ENCODE assay signal across 10 cellular contexts in the genomic region with DNA sequence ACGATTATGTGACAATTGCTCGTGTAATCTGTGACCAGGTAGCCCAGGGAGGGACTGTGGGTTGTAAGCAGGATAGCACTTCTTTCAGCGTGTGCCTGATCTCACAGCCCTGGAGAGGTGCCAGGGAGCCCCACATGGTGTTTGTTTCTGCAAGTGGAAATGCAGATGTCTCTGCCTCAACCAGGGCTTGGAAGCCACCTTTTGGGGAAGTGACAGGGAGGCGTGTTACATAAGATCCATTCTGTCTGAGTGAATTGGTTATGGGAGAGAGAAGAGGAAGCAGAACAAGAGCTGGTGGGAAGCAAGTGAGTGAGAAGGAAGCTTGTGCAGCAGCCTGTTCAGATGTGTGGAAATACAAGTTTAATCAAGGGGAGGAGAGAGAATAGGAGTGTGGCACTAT.
A peak's percentile ranks its signal among the peaks of the same experiment; 100 is the strongest.
DNase-seq lines count a peak whose midpoint lies in the region; ATAC-seq and TF ChIP-seq lines count a peak whose summit lies in the region.
"Had no signal": no experiment of that assay in that cellular context is flagged by ENCODE, and none has a peak within 500 bp of the region (broad histone marks: within the 10 kb centered on the region; RNA-seq: fewer than 3 reads in every experiment).

No MANE protein-coding gene starts in this region.

- no peaks in the 10 kb centered on the region for H3K36me3 Mint-ChIP-seq in activated naive CD8-positive, alpha-beta T cell treated with anti-CD3 and anti-CD28 coated beads, Interleukin-2, amount 10 ng/mL, durations not matched to agents 7 days and 5 days
- no peaks in the 10 kb centered on the region for H3K36me3 Mint-ChIP-seq in activated naive CD8-positive, alpha-beta T cell treated with anti-CD3 and anti-CD28 coated beads, Interleukin-2, amount 50 U/mL, for 24 hours (ENCODE audit: low read depth)

- no peak for TF ChIP-seq CTCF in lung (IDR thresholded peaks at IDR 0.05; ENCODE audit: control extremely low read depth, extremely low read depth)
- no peak for TF ChIP-seq CTCF in osteoblast (IDR thresholded peaks at IDR 0.05; ENCODE audit: extremely low read depth, low read depth, low read length)
- no peak for TF ChIP-seq CTCF in foreskin keratinocyte (conservative IDR thresholded peaks at IDR 0.05)

- H3K4me3 ChIP-seq in lung, result no peak overlapping the region
- no peak overlapping the region for H3K4me3 ChIP-seq in aorta (ENCODE audit: low read length in 2 of 2)
- no peak overlapping the region for H3K4me3 ChIP-seq in osteoblast (ENCODE audit: insufficient read depth, low read length)

- no peak overlapping the region for H3K4me3 Mint-ChIP-seq in activated naive CD8-positive, alpha-beta T cell treated with anti-CD3 and anti-CD28 coated beads, Interleukin-2, amount 10 ng/mL, durations not matched to agents 7 days and 5 days
- no peak overlapping the region for H3K4me3 Mint-ChIP-seq in activated naive CD8-positive, alpha-beta T cell treated with anti-CD3 and anti-CD28 coated beads, Interleukin-2, amount 50 U/mL, for 24 hours

- POLR2A ChIA-PET in activated naive CD8-positive, alpha-beta T cell treated with anti-CD3 and anti-CD28 coated beads, Interleukin-2, amount 10 ng/mL, durations not matched to agents 7 days and 5 days (lab: Charles Lee), result no interaction called here

- H3K27me3 Mint-ChIP-seq in activated naive CD8-positive, alpha-beta T cell treated with anti-CD3 and anti-CD28 coated beads, Interleukin-2, amount 10 ng/mL, durations not matched to agents 7 days and 5 days, result peaks cover 2% of the 10 kb centered on the region
- no peaks in the 10 kb centered on the region for H3K27me3 Mint-ChIP-seq in activated naive CD8-positive, alpha-beta T cell treated with anti-CD3 and anti-CD28 coated beads, Interleukin-2, amount 50 U/mL, for 24 hours

- no peaks in the 10 kb centered on the region for H3K79me2 ChIP-seq in osteoblast (ENCODE audit: insufficient read depth, low read length)

- 10 to 24% methylated on average over 4 of the region's 4 CpGs for WGBS in lung, 2 donors
- 39 to 40% methylated on average over 4 of the region's 4 CpGs for WGBS in aorta, 2 donors

- no peaks in the 10 kb centered on the region for H3K27me3 ChIP-seq in lung (ENCODE audit: control insufficient read depth, insufficient read depth)
- no peaks in the 10 kb centered on the region for H3K27me3 ChIP-seq in aorta (ENCODE audit: control insufficient read depth in 1 of 2, insufficient read depth in 2 of 2, low read length in 1 of 2)
- H3K27me3 ChIP-seq in osteoblast (ENCODE audit: insufficient read depth, low read length), result peaks cover 5% of the 10 kb centered on the region
- H3K27me3 ChIP-seq in foreskin keratinocyte, result peaks cover 2% of the 10 kb centered on the region

- H3K4me1 ChIP-seq in lung (ENCODE audit: control insufficient read depth in 2 of 2, insufficient read depth in 2 of 2, low read length in 2 of 2) (no peaks in the 10 kb centered on the region), aorta (ENCODE audit: control insufficient read depth in 1 of 2, insufficient read depth in 2 of 2, low read length in 2 of 2) (no peaks in the 10 kb centered on the region), osteoblast (ENCODE audit: insufficient read depth, low read length) (no peaks in the 10 kb centered on the region), foreskin keratinocyte (no peaks in the 10 kb centered on the region)

- H3K27ac Mint-ChIP-seq in activated naive CD8-positive, alpha-beta T cell treated with anti-CD3 and anti-CD28 coated beads, Interleukin-2, amount 10 ng/mL, durations not matched to agents 7 days and 5 days, result peak overlapping the region; percentile 35
- H3K27ac Mint-ChIP-seq in activated naive CD8-positive, alpha-beta T cell treated with anti-CD3 and anti-CD28 coated beads, Interleukin-2, amount 50 U/mL, for 24 hours, result no peak overlapping the region

- DNase-seq in activated naive CD8-positive, alpha-beta T cell treated with anti-CD3 and anti-CD28 coated beads, Interleukin-2, amount 10 ng/mL, durations not matched to agents 7 days and 5 days, result no peak
- DNase-seq in activated naive CD8-positive, alpha-beta T cell treated with anti-CD3 and anti-CD28 coated beads, Interleukin-2, amount 50 U/mL, for 24 hours, result no peak
- DNase-seq in amygdala (lab: John Stamatoyannopoulos, UW) (peak in 49 of 56 donors; percentile 4 to 87 (median 47)), lung (ENCODE audit: low spot score) (peak; percentile 52), aorta (peak in 1 of 2 donors; percentile 89), osteoblast (ENCODE audit: insufficient read length, low spot score, missing footprints) (no peak), foreskin keratinocyte (no peak)
- DNase-seq in effector CD4-positive, alpha-beta T cell, result no peak
- DNase-seq: activated effector memory CD4-positive, alpha-beta T cell treated with Interleukin-2 at 50 U/mL for 16 hours; kidney glomerular epithelial cell had no signal

- no peak overlapping the region for H2AFZ ChIP-seq in osteoblast (ENCODE audit: low read length)

- H3K27ac ChIP-seq in lung (ENCODE audit: low read depth in 1 of 2, low read length in 1 of 2), result no peak overlapping the region
- no peak overlapping the region for H3K27ac ChIP-seq in aorta (ENCODE audit: low read depth in 1 of 2, low read length in 2 of 2)
- H3K27ac ChIP-seq in osteoblast (ENCODE audit: low read depth, low read length), result no peak overlapping the region
- H3K27ac ChIP-seq in foreskin keratinocyte, result no peak overlapping the region

- no peak overlapping the region for H3K4me2 ChIP-seq in osteoblast (ENCODE audit: insufficient read depth, low read length)

- peaks cover 3% of the 10 kb centered on the region for H3K4me1 Mint-ChIP-seq in activated naive CD8-positive, alpha-beta T cell treated with anti-CD3 and anti-CD28 coated beads, Interleukin-2, amount 10 ng/mL, durations not matched to agents 7 days and 5 days
- peaks cover 7% of the 10 kb centered on the region for H3K4me1 Mint-ChIP-seq in activated naive CD8-positive, alpha-beta T cell treated with anti-CD3 and anti-CD28 coated beads, Interleukin-2, amount 50 U/mL, for 24 hours

- no peaks in the 10 kb centered on the region for H4K20me1 ChIP-seq in osteoblast (ENCODE audit: insufficient read depth, low read length)

- ATAC-seq in activated naive CD8-positive, alpha-beta T cell treated with anti-CD3 and anti-CD28 coated beads, Interleukin-2, amount 10 ng/mL, durations not matched to agents 7 days and 5 days (ENCODE audit: low read depth), result no peak
- ATAC-seq in activated naive CD8-positive, alpha-beta T cell treated with anti-CD3 and anti-CD28 coated beads, Interleukin-2, amount 50 U/mL, for 24 hours, result no peak
- peak; percentile 70 for ATAC-seq in lung (ENCODE audit: insufficient read depth, low FRiP score)
- peak; percentile 34 for ATAC-seq in aorta (ENCODE audit: low FRiP score)
- ATAC-seq in foreskin keratinocyte, result no peak

- H3K9me3 ChIP-seq in lung (ENCODE audit: control insufficient read depth in 2 of 2, insufficient read depth in 1 of 2, low read length in 1 of 2), result peaks cover 0 to 6% of the 10 kb centered on the region in 2 donors
- H3K9me3 ChIP-seq in aorta (ENCODE audit: control insufficient read depth, low read length), result peaks cover 3% of the 10 kb centered on the region
- peaks cover 7% of the 10 kb centered on the region for H3K9me3 ChIP-seq in osteoblast (ENCODE audit: low read depth, low read length)

- H3K9me3 Mint-ChIP-seq in activated naive CD8-positive, alpha-beta T cell treated with anti-CD3 and anti-CD28 coated beads, Interleukin-2, amount 10 ng/mL, durations not matched to agents 7 days and 5 days, result peaks cover 4% of the 10 kb centered on the region
- peaks cover 6% of the 10 kb centered on the region for H3K9me3 Mint-ChIP-seq in activated naive CD8-positive, alpha-beta T cell treated with anti-CD3 and anti-CD28 coated beads, Interleukin-2, amount 50 U/mL, for 24 hours

- intact Hi-C loops in aorta (cut with DNase I), result no loop called here

- H3K36me3 ChIP-seq in lung (ENCODE audit: control insufficient read depth in 2 of 2, insufficient read depth in 2 of 2, low read length in 2 of 2) (no peaks in the 10 kb centered on the region), aorta (ENCODE audit: control insufficient read depth in 1 of 2, insufficient read depth in 2 of 2, low read length in 1 of 2) (no peaks in the 10 kb centered on the region), osteoblast (ENCODE audit: insufficient read depth, low read length) (no peaks in the 10 kb centered on the region)

Comparison
In these comparisons a context has a peak if more than half of its experiments do, and no peak if none do; other contexts are left out.
1. ATAC-seq: peak in lung (single experiment) and aorta (single experiment); none in activated naive CD8-positive, alpha-beta T cell treated with anti-CD3 and anti-CD28 coated beads, Interleukin-2, amount 10 ng/mL, durations not matched to agents 7 days and 5 days (single experiment), activated naive CD8-positive, alpha-beta T cell treated with anti-CD3 and anti-CD28 coated beads, Interleukin-2, amount 50 U/mL, for 24 hours (single experiment) and foreskin keratinocyte (single experiment).
2. DNase-seq: peak in amygdala (49 of 56) and lung (single experiment); none in activated naive CD8-positive, alpha-beta T cell treated with anti-CD3 and anti-CD28 coated beads, Interleukin-2, amount 10 ng/mL, durations not matched to agents 7 days and 5 days (single experiment), activated naive CD8-positive, alpha-beta T cell treated with anti-CD3 and anti-CD28 coated beads, Interleukin-2, amount 50 U/mL, for 24 hours (single experiment), osteoblast (single experiment), foreskin keratinocyte (0 of 2) and effector CD4-positive, alpha-beta T cell (single experiment).